ENCODE assay signal across 21 cellular contexts in genomic region chr11:68177877-68178276, GRCh38.
"Had no signal": no experiment of that assay in that cellular context is flagged by ENCODE, and none has a peak within 500 bp of the region (broad histone marks: within the 10 kb centered on the region; RNA-seq: fewer than 3 reads in every experiment).

No MANE protein-coding gene starts in this region.

- H3K27me3 ChIP-seq: Peyer's patch, SJCRH30 had no signal

- H3K4me1 Mint-ChIP-seq: IgD-negative memory B cell had no signal

- H3K4me3 Mint-ChIP-seq: IgD-negative memory B cell had no signal

- H3K27ac ChIP-seq: Peyer's patch, SJCRH30 had no signal

- ATAC-seq: PC-3, Right ventricle myocardium inferior, SK-N-SH treated with all-trans-retinoic acid at 6 μM for 48 hours had no signal

- H3K4me3 ChIP-seq: Peyer's patch, SJCRH30 had no signal

- H3K27me3 Mint-ChIP-seq: IgD-negative memory B cell had no signal

- H3K9me3 Mint-ChIP-seq: IgD-negative memory B cell had no signal

- DNase-seq: KBM-7, NCI-H1092, NCI-H1105 treated with DMSO at 0.1 percent for 48 hours, NCI-H1436, NCI-H187, NCI-H2029, NCI-H2081 treated with DMSO at 0.1 percent for 48 hours, NCI-H2171, NCI-H226, NCI-H446, NCI-H510A, NCI-H524 treated with DMSO at 0.1 percent for 48 hours, NCI-H69, NCI-H774, PC-3, Peyer's patch, SHP77 treated with DMSO at 0.1 percent for 48 hours, SJCRH30 had no signal

- H3K4me1 ChIP-seq: Peyer's patch, SJCRH30 had no signal

- H3K9me3 ChIP-seq: Peyer's patch, SJCRH30 had no signal
